ENCODE assay signal across 16 cellular contexts in genomic region chr10:42691361-42692120, GRCh38. TPM values are rescaled to one million over a fixed set of nuclear protein-coding genes. Genes with fewer than 3 reads are reported as not detected.
DNase-seq lines count a peak whose midpoint lies in the region; FAIRE-seq and TF ChIP-seq lines count a peak whose summit lies in the region.
"Had no signal": no experiment of that assay in that cellular context is flagged by ENCODE, and none has a peak within 500 bp of the region (broad histone marks: within the 10 kb centered on the region; RNA-seq: fewer than 3 reads in every experiment).

No MANE protein-coding gene starts in this region.

- no peaks in the 10 kb centered on the region for H3K27me3 ChIP-seq in H9 (ENCODE audit: insufficient read depth, low read length)
- peaks cover 0 to 6% (median 0%) of the 10 kb centered on the region in 3 experiments for H3K27me3 ChIP-seq in neuronal stem cell (ENCODE audit: control insufficient read depth in 3 of 3, insufficient read depth in 3 of 3, low read depth in 1 of 3, low read length in 3 of 3)
- H3K27me3 ChIP-seq: BLaER1 treated with 17β-estradiol and CSF1 and Interleukin-3, amounts not matched to agents 10 nM and 100 nM; body of pancreas had no signal

- no peak overlapping the region for H2AK5ac ChIP-seq in H9 (ENCODE audit: insufficient read length, low read length)
- no peak overlapping the region for H2AK5ac ChIP-seq in neuronal stem cell (ENCODE audit: low read depth, low read length)

- H3K79me2 ChIP-seq in H9 (ENCODE audit: insufficient read depth, low read length), result no peaks in the 10 kb centered on the region

- peaks cover 72 to 87% of the 10 kb centered on the region in 2 experiments for H3K9me3 Mint-ChIP-seq in H9
- H3K9me3 Mint-ChIP-seq: type B pancreatic cell had no signal

- no peak overlapping the region; a peak in 1 of 5 replicates for H3K4me3 Mint-ChIP-seq in H9
- H3K4me3 Mint-ChIP-seq: activated CD8-positive, alpha-beta T cell treated with anti-CD3 and anti-CD28 coated beads, Interleukin-2, amount 10 ng/mL, durations not matched to agents 7 days and 5 days; type B pancreatic cell had no signal

- H3K9me3 ChIP-seq in H9 (ENCODE audit: control insufficient read depth, low read depth, low read length) (peaks cover 20% of the 10 kb centered on the region), neuronal stem cell (replicated peaks in 1 of 2; ENCODE audit: control insufficient read depth in 2 of 2, insufficient read depth in 1 of 2, low read depth in 1 of 2, low read length in 2 of 2) (peaks cover 0 to 16% of the 10 kb centered on the region in 2 donors)
- H3K9me3 ChIP-seq: body of pancreas had no signal

- no peak overlapping the region for H2AFZ ChIP-seq in H9 (ENCODE audit: low read length)
- peak overlapping the region; percentile 61 for H2AFZ ChIP-seq in neuronal stem cell (ENCODE audit: low read length)

- H2BK15ac ChIP-seq in H9 (ENCODE audit: low read depth, low read length), result no peak overlapping the region
- H2BK15ac ChIP-seq in neuronal stem cell (ENCODE audit: low read length), result no peak overlapping the region

- no peak overlapping the region; a peak in 1 of 7 replicates for H3K27ac Mint-ChIP-seq in H9
- H3K27ac Mint-ChIP-seq: activated CD8-positive, alpha-beta T cell treated with anti-CD3 and anti-CD28 coated beads, Interleukin-2, amount 10 ng/mL, durations not matched to agents 7 days and 5 days; type B pancreatic cell had no signal

- no peaks in the 10 kb centered on the region for H3K4me1 Mint-ChIP-seq in H9

- H3K4me3 ChIP-seq in neuronal stem cell (ENCODE audit: low read length in 2 of 2), result no peak overlapping the region
- H3K4me3 ChIP-seq: BLaER1 treated with 17β-estradiol and CSF1 and Interleukin-3, amounts not matched to agents 10 nM and 100 nM; body of pancreas had no signal

- H3K36me3 Mint-ChIP-seq in H9 (ENCODE audit: insufficient read depth in 1 of 3, low read depth in 3 of 3), result peaks cover 2 to 12% (median 4%) of the 10 kb centered on the region in 3 experiments; a peak in 5 of 7 replicates
- H3K36me3 Mint-ChIP-seq: naive thymus-derived CD8-positive, alpha-beta T cell; type B pancreatic cell had no signal

- DNase-seq in H9 (peak; percentile 27), NCI-H187 treated with DMSO at 0.1 percent for 48 hours (lab: John Stamatoyannopoulos, UW) (peak; percentile 65), NCI-H82 (lab: John Stamatoyannopoulos, UW) (peak; percentile 47), neuronal stem cell (ENCODE audit: low spot score) (no peak), GM12892 (ENCODE audit: insufficient read length) (no peak), iPS-NIHi7 (ENCODE audit: extremely low spot score) (no peak), foreskin melanocyte (no peak)
- DNase-seq: activated CD8-positive, alpha-beta T cell treated with anti-CD3 and anti-CD28 coated beads, Interleukin-2, amount 10 ng/mL, durations not matched to agents 7 days and 5 days; body of pancreas; naive thymus-derived CD8-positive, alpha-beta T cell; NCI-H524; Right ventricle myocardium superior had no signal

- H3K79me1 ChIP-seq in H9 (ENCODE audit: insufficient read depth, low read depth, low read length, poor library complexity, severe bottlenecking) (no peaks in the 10 kb centered on the region), neuronal stem cell (ENCODE audit: low read depth, low read length) (no peaks in the 10 kb centered on the region)

- H3K56ac ChIP-seq in H9 (ENCODE audit: insufficient read length, low read depth, low read length), result no peak overlapping the region

- H4K8ac ChIP-seq in H9 (replicated peaks; ENCODE audit: insufficient read length, low read depth, low read length), result no peak overlapping the region
- H4K8ac ChIP-seq in neuronal stem cell (ENCODE audit: low read depth, low read length), result no peak overlapping the region

- H3K4ac ChIP-seq in H9 (ENCODE audit: low read depth, low read length) (no peak overlapping the region), neuronal stem cell (ENCODE audit: low read length) (no peak overlapping the region)

- no peak overlapping the region for H4K5ac ChIP-seq in H9 (ENCODE audit: insufficient read length, low read depth, low read length)

- H3K23me2 ChIP-seq in H9 (ENCODE audit: insufficient read length, low read depth, low read length, poor library complexity, severe bottlenecking), result no peaks in the 10 kb centered on the region

- H3K23ac ChIP-seq in H9 (ENCODE audit: insufficient read length, low read depth, low read length) (no peak overlapping the region), neuronal stem cell (ENCODE audit: low read depth, low read length, poor library complexity) (no peak overlapping the region)

- H2BK20ac ChIP-seq in H9 (ENCODE audit: low read depth, low read length, poor library complexity, severe bottlenecking), result no peak overlapping the region

- H3K4me2 ChIP-seq in H9 (ENCODE audit: insufficient read depth, insufficient read length, low read length), result no peak overlapping the region
- peak overlapping the region; percentile 11 for H3K4me2 ChIP-seq in neuronal stem cell (ENCODE audit: insufficient read depth, low read length, poor library complexity, severe bottlenecking)
- H3K4me2 ChIP-seq: BLaER1 treated with 17β-estradiol and CSF1 and Interleukin-3, amounts not matched to agents 10 nM and 100 nM had no signal

- no peak overlapping the region for H3T11ph ChIP-seq in H9 (ENCODE audit: low read length)

- no peak for TF ChIP-seq CTCF in H9 (conservative IDR thresholded peaks at IDR 0.05)

- H3K27ac ChIP-seq in H9 (ENCODE audit: insufficient read length, low read depth, low read length), result no peak overlapping the region
- H3K27ac ChIP-seq in neuronal stem cell (replicated peaks; ENCODE audit: low read length), result no peak overlapping the region
- H3K27ac ChIP-seq: BLaER1 treated with 17β-estradiol and CSF1 and Interleukin-3, amounts not matched to agents 10 nM and 100 nM; body of pancreas had no signal

- H4K20me1 ChIP-seq in H9 (ENCODE audit: control insufficient read depth, insufficient read depth, insufficient read length), result no peaks in the 10 kb centered on the region
- H4K20me1 ChIP-seq: BLaER1 treated with 17β-estradiol and CSF1 and Interleukin-3, amounts not matched to agents 10 nM and 100 nM had no signal

- FAIRE-seq in GM12892 (lab: Jason Lieb, UNC), result no peak
- FAIRE-seq: G401.6, GM19239 had no signal

- H3K36me3 ChIP-seq in neuronal stem cell (replicated peaks in 1 of 2; ENCODE audit: control insufficient read depth in 2 of 2, insufficient read depth in 2 of 2, low read length in 2 of 2), result no peaks in the 10 kb centered on the region
- H3K36me3 ChIP-seq: BLaER1 treated with 17β-estradiol and CSF1 and Interleukin-3, amounts not matched to agents 10 nM and 100 nM had no signal

- H3K14ac ChIP-seq in H9 (ENCODE audit: insufficient read depth, low read length) (no peak overlapping the region), neuronal stem cell (ENCODE audit: low read length) (no peak overlapping the region)

- H2BK120ac ChIP-seq in H9 (ENCODE audit: low read depth, low read length, poor library complexity, severe bottlenecking) (no peak overlapping the region), neuronal stem cell (ENCODE audit: low read depth, low read length) (no peak overlapping the region)

- H4K91ac ChIP-seq in H9 (ENCODE audit: insufficient read length, low read depth, low read length) (no peak overlapping the region), neuronal stem cell (ENCODE audit: low read depth, low read length, poor library complexity) (no peak overlapping the region)

- H3K9ac ChIP-seq in H9 (ENCODE audit: extremely low read depth, insufficient read length, low read length) (no peak overlapping the region), neuronal stem cell (ENCODE audit: low read depth, low read length, poor library complexity) (no peak overlapping the region)
- H3K9ac ChIP-seq: BLaER1 treated with 17β-estradiol and CSF1 and Interleukin-3, amounts not matched to agents 10 nM and 100 nM had no signal

- no peaks in the 10 kb centered on the region for H3K4me1 ChIP-seq in H9 (ENCODE audit: insufficient read depth, low read length)
- H3K4me1 ChIP-seq in neuronal stem cell (ENCODE audit: control insufficient read depth in 2 of 2, insufficient read depth in 1 of 2, low read depth in 1 of 2, low read length in 2 of 2), result no peaks in the 10 kb centered on the region
- H3K4me1 ChIP-seq: body of pancreas had no signal

- H2BK5ac ChIP-seq in H9 (ENCODE audit: insufficient read length, low read length) (no peak overlapping the region), neuronal stem cell (ENCODE audit: low read length) (no peak overlapping the region)

- H2BK12ac ChIP-seq in H9 (ENCODE audit: insufficient read length, low read depth, low read length), result no peak overlapping the region
- no peak overlapping the region for H2BK12ac ChIP-seq in neuronal stem cell (ENCODE audit: low read length)

- no peak for TF ChIP-seq POLR2A in GM12892 (IDR thresholded peaks at IDR 0.05; ENCODE audit: low read depth, low read length)

- no CpG with 5 or more reads among the region's 25 CpGs for WGBS in H9 (ENCODE audit: extremely low coverage, insufficient read length, low lambda C conversion rate)
- no CpG with 5 or more reads among the region's 25 CpGs for WGBS in neuronal stem cell (ENCODE audit: extremely low coverage in 2 of 2, insufficient read length in 2 of 2, insufficient replicate concordance in 1 of 2), 2 donors

- H3K27me3 Mint-ChIP-seq in H9 (ENCODE audit: low read depth), result peaks cover 4% of the 10 kb centered on the region; the same call in 1 of the 2 replicates
- H3K27me3 Mint-ChIP-seq: type B pancreatic cell had no signal

- no peak overlapping the region for H3K18ac ChIP-seq in H9 (ENCODE audit: insufficient read length, low read depth, low read length)
- no peak overlapping the region for H3K18ac ChIP-seq in neuronal stem cell (ENCODE audit: low read length)

RNA-seq across cellular contexts. Expression of gene ZNF33B, which starts 53.2 kb away (rescaled TPM):
- 30.9 and 39.6 TPM in 2 replicates for total RNA-seq in H9 (2021)
- 11.6 TPM for polyA plus RNA-seq in neuronal stem cell (2013, experiment 1 of 2)
- 11.2 TPM for polyA plus RNA-seq in neuronal stem cell (2013, experiment 2 of 2)
- polyA plus RNA-seq in GM12892 (2012; ENCODE audit: missing spikeins), result 8.2 TPM

Comparison
In these comparisons a context has a peak if more than half of its experiments do, and no peak if none do; other contexts are left out.
1. DNase-seq: peak in H9 (single experiment), NCI-H187 treated with DMSO at 0.1 percent for 48 hours (single experiment) and NCI-H82 (single experiment); none in neuronal stem cell (single experiment), GM12892 (single experiment), iPS-NIHi7 (single experiment) and foreskin melanocyte (single experiment).